33 cellular contexts compared by ENCODE assay signal in the genomic region with DNA sequence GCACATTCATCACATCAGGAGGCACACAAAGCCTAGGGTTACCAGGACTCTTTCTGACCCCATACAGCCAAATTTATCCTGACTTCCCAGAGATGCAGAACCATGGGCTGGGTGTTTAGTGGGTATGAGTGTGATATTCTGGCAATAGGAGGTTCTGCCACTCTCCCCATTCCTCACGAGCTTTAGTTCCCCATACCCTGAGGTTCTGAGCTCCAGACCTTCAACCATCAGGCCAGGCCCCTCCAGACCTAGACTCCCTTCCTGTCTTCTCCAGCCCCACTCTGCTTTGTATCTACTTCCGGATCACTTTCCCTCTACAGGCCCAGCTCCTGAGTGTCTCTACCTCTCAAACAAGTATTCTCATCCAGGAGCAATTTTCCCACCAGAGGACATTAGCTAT. TPM values are rescaled to one million over a fixed set of nuclear protein-coding genes. Genes with fewer than 3 reads are reported as not detected.
DNase-seq lines count a peak whose midpoint lies in the region; ATAC-seq and TF ChIP-seq lines count a peak whose summit lies in the region.
"Had no signal": no experiment of that assay in that cellular context is flagged by ENCODE, and none has a peak within 500 bp of the region (broad histone marks: within the 10 kb centered on the region; RNA-seq: fewer than 3 reads in every experiment).

No MANE protein-coding gene starts in this region.

- no peak for TF ChIP-seq POLR2A in testis (IDR thresholded peaks at IDR 0.05)

- no peak overlapping the region for H3K4me3 ChIP-seq in CD8-positive, alpha-beta T cell (ENCODE audit: low read depth, low read length)
- no peak overlapping the region for H3K4me3 ChIP-seq in testis
- H3K4me3 ChIP-seq: A549, esophagus squamous epithelium, HAP-1, hepatocyte, psoas muscle, sigmoid colon, vagina had no signal

- 61 to 65% methylated on average over 2 of the region's 2 CpGs for WGBS in testis, 2 donors

- peaks cover 46% of the 10 kb centered on the region for H3K36me3 ChIP-seq in CD8-positive, alpha-beta T cell (ENCODE audit: insufficient read depth, low read length)
- no peaks in the 10 kb centered on the region for H3K36me3 ChIP-seq in testis (ENCODE audit: low read depth, missing control alignments)
- H3K36me3 ChIP-seq: HAP-1 had no signal

- H3K27me3 ChIP-seq in CD8-positive, alpha-beta T cell (ENCODE audit: insufficient read depth, low read length): no peaks in the 10 kb centered on the region
- no peaks in the 10 kb centered on the region for H3K27me3 ChIP-seq in testis
- H3K27me3 ChIP-seq: esophagus squamous epithelium, sigmoid colon, vagina had no signal

- H3K4me3 Mint-ChIP-seq in activated CD8-positive, alpha-beta T cell treated with anti-CD3 and anti-CD28 coated beads for 36 hours: no peak overlapping the region
- no peak overlapping the region for H3K4me3 Mint-ChIP-seq in activated CD8-positive, alpha-beta T cell treated with anti-CD3 and anti-CD28 coated beads, Interleukin-2, amount 10 ng/mL, durations not matched to agents 7 days and 5 days
- H3K4me3 Mint-ChIP-seq in CD8-positive, alpha-beta T cell: peak overlapping the region; percentile 93
- no peak overlapping the region for H3K4me3 Mint-ChIP-seq in activated naive CD8-positive, alpha-beta T cell treated with anti-CD3 and anti-CD28 coated beads, Interleukin-2, amount 10 ng/mL, durations not matched to agents 7 days and 5 days
- H3K4me3 Mint-ChIP-seq in natural killer cell treated with Interleukin-12 subunit alpha and Interleukin-12 subunit beta and Interleukin-15 and Interleukin-18, amount 100 ng/mL, for 72 hours: peak overlapping the region; percentile 93

- POLR2A ChIA-PET in activated CD8-positive, alpha-beta T cell treated with anti-CD3 and anti-CD28 coated beads for 36 hours (lab: Charles Lee): interaction anchor here (0.8 to 3.7 kb wide), 5 partner anchors 8 to 24 kb away, joined by 3 to 15 read pairs (median 4); no protein-coding TSS in a partner anchor
- POLR2A ChIA-PET in activated CD8-positive, alpha-beta T cell treated with anti-CD3 and anti-CD28 coated beads, Interleukin-2, amount 10 ng/mL, durations not matched to agents 7 days and 5 days (lab: Charles Lee): interaction anchor here (0.7 to 3.2 kb wide), 3 partner anchors 19 to 24 kb away, joined by 3 to 14 read pairs (median 5); no protein-coding TSS in a partner anchor
- POLR2A ChIA-PET in CD8-positive, alpha-beta T cell (lab: Charles Lee): interaction anchor here (0.6 to 2.3 kb wide), 8 partner anchors 8 to 79 kb away, joined by 3 to 15 read pairs (median 6); no protein-coding TSS in a partner anchor
- POLR2A ChIA-PET in activated naive CD8-positive, alpha-beta T cell treated with anti-CD3 and anti-CD28 coated beads, Interleukin-2, amount 10 ng/mL, durations not matched to agents 7 days and 5 days (lab: Charles Lee): interaction anchor here (1.2 to 3.2 kb wide), 5 partner anchors 16 to 25 kb away, joined by 3 to 17 read pairs (median 7); no protein-coding TSS in a partner anchor

- no peak for TF ChIP-seq CTCF in activated CD8-positive, alpha-beta T cell treated with anti-CD3 and anti-CD28 coated beads for 36 hours (IDR thresholded peaks at IDR 0.05)
- TF ChIP-seq CTCF in CD8-positive, alpha-beta T cell (IDR thresholded peaks at IDR 0.05): no peak
- no peak for TF ChIP-seq CTCF in testis (IDR thresholded peaks at IDR 0.05)

- CTCF ChIA-PET in activated CD8-positive, alpha-beta T cell treated with anti-CD3 and anti-CD28 coated beads for 36 hours (lab: Charles Lee): interaction anchor here (0.8 to 3.8 kb wide), 12 partner anchors 9 to 298 kb away, joined by 3 to 29 read pairs (median 6); no protein-coding TSS in a partner anchor
- CTCF ChIA-PET in activated CD8-positive, alpha-beta T cell treated with anti-CD3 and anti-CD28 coated beads, Interleukin-2, amount 10 ng/mL, durations not matched to agents 7 days and 5 days (lab: Charles Lee): interaction anchor here (0.8 to 4.6 kb wide), 10 partner anchors 10 to 107 kb away, joined by 3 to 29 read pairs (median 5); no protein-coding TSS in a partner anchor
- CTCF ChIA-PET in CD8-positive, alpha-beta T cell (lab: Charles Lee): interaction anchor here (0.9 to 15.8 kb wide), 10 partner anchors 10 to 108 kb away, joined by 3 to 184 read pairs (median 7); no protein-coding TSS in a partner anchor

- peaks cover 56% of the 10 kb centered on the region for H3K4me1 ChIP-seq in CD8-positive, alpha-beta T cell (ENCODE audit: insufficient read depth, low read length)
- peaks cover 4% of the 10 kb centered on the region for H3K4me1 ChIP-seq in testis
- H3K4me1 ChIP-seq: A549, Caco-2, HAP-1, psoas muscle had no signal

- peaks cover 48% of the 10 kb centered on the region for H3K36me3 Mint-ChIP-seq in activated CD8-positive, alpha-beta T cell treated with anti-CD3 and anti-CD28 coated beads for 36 hours (ENCODE audit: low read depth)
- peaks cover 55% of the 10 kb centered on the region for H3K36me3 Mint-ChIP-seq in activated CD8-positive, alpha-beta T cell treated with anti-CD3 and anti-CD28 coated beads, Interleukin-2, amount 10 ng/mL, durations not matched to agents 7 days and 5 days (ENCODE audit: low read depth)
- peaks cover 56% of the 10 kb centered on the region for H3K36me3 Mint-ChIP-seq in CD8-positive, alpha-beta T cell
- H3K36me3 Mint-ChIP-seq in activated naive CD8-positive, alpha-beta T cell treated with anti-CD3 and anti-CD28 coated beads, Interleukin-2, amount 10 ng/mL, durations not matched to agents 7 days and 5 days: peaks cover 48% of the 10 kb centered on the region
- peaks cover 28% of the 10 kb centered on the region for H3K36me3 Mint-ChIP-seq in natural killer cell treated with Interleukin-12 subunit alpha and Interleukin-12 subunit beta and Interleukin-15 and Interleukin-18, amount 100 ng/mL, for 72 hours

- no peaks in the 10 kb centered on the region for H3K9me3 Mint-ChIP-seq in activated CD8-positive, alpha-beta T cell treated with anti-CD3 and anti-CD28 coated beads for 36 hours
- no peaks in the 10 kb centered on the region for H3K9me3 Mint-ChIP-seq in activated CD8-positive, alpha-beta T cell treated with anti-CD3 and anti-CD28 coated beads, Interleukin-2, amount 10 ng/mL, durations not matched to agents 7 days and 5 days (ENCODE audit: insufficient read depth)
- no peaks in the 10 kb centered on the region for H3K9me3 Mint-ChIP-seq in CD8-positive, alpha-beta T cell
- H3K9me3 Mint-ChIP-seq in activated naive CD8-positive, alpha-beta T cell treated with anti-CD3 and anti-CD28 coated beads, Interleukin-2, amount 10 ng/mL, durations not matched to agents 7 days and 5 days: no peaks in the 10 kb centered on the region
- H3K9me3 Mint-ChIP-seq in natural killer cell treated with Interleukin-12 subunit alpha and Interleukin-12 subunit beta and Interleukin-15 and Interleukin-18, amount 100 ng/mL, for 72 hours: no peaks in the 10 kb centered on the region

- H3K27me3 Mint-ChIP-seq in activated CD8-positive, alpha-beta T cell treated with anti-CD3 and anti-CD28 coated beads for 36 hours: no peaks in the 10 kb centered on the region
- no peaks in the 10 kb centered on the region for H3K27me3 Mint-ChIP-seq in activated CD8-positive, alpha-beta T cell treated with anti-CD3 and anti-CD28 coated beads, Interleukin-2, amount 10 ng/mL, durations not matched to agents 7 days and 5 days (ENCODE audit: low read depth)
- H3K27me3 Mint-ChIP-seq in CD8-positive, alpha-beta T cell (ENCODE audit: low read depth): no peaks in the 10 kb centered on the region
- no peaks in the 10 kb centered on the region for H3K27me3 Mint-ChIP-seq in activated naive CD8-positive, alpha-beta T cell treated with anti-CD3 and anti-CD28 coated beads, Interleukin-2, amount 10 ng/mL, durations not matched to agents 7 days and 5 days
- no peaks in the 10 kb centered on the region for H3K27me3 Mint-ChIP-seq in natural killer cell treated with Interleukin-12 subunit alpha and Interleukin-12 subunit beta and Interleukin-15 and Interleukin-18, amount 100 ng/mL, for 72 hours

- no peak for DNase-seq in activated CD8-positive, alpha-beta T cell treated with anti-CD3 and anti-CD28 coated beads for 36 hours
- no peak for DNase-seq in activated CD8-positive, alpha-beta T cell treated with anti-CD3 and anti-CD28 coated beads, Interleukin-2, amount 10 ng/mL, durations not matched to agents 7 days and 5 days
- DNase-seq in CD8-positive, alpha-beta T cell: no peak
- DNase-seq in activated naive CD8-positive, alpha-beta T cell treated with anti-CD3 and anti-CD28 coated beads, Interleukin-2, amount 10 ng/mL, durations not matched to agents 7 days and 5 days: no peak
- DNase-seq in natural killer cell treated with Interleukin-12 subunit alpha and Interleukin-12 subunit beta and Interleukin-15 and Interleukin-18, amount 100 ng/mL, for 72 hours (ENCODE audit: low spot score): no peak
- DNase-seq in testis (no peak), globus pallidus (ENCODE audit: low spot score) (no peak)
- DNase-seq: activated CD4-positive, alpha-beta T cell treated with anti-CD3 and anti-CD28 coated beads, Interleukin-2, amount 50 U/mL, for 4 hours; Caco-2; central memory CD4-positive, alpha-beta T cell; dermis blood vessel endothelial cell; DMS79 treated with DMSO at 0.1 percent for 48 hours; esophagus squamous epithelium; foreskin melanocyte; GF-D8; left colon; mesenchymal stem cell; NCI-H1417; NCI-H2081; NCI-H2227 treated with DMSO at 0.1 percent for 48 hours; NCI-H69; occipital lobe; psoas muscle; Right ventricle myocardium superior; sigmoid colon; stimulated activated CD4-positive, alpha-beta T cell treated with anti-CD3 and anti-CD28 coated beads, Interleukin-4, amount 100 ng/mL, for 24 hours; stimulated activated naive CD4-positive, alpha-beta T cell had no signal

- H3K4me1 Mint-ChIP-seq in activated CD8-positive, alpha-beta T cell treated with anti-CD3 and anti-CD28 coated beads for 36 hours (ENCODE audit: low read depth): peaks cover 67% of the 10 kb centered on the region
- H3K4me1 Mint-ChIP-seq in activated CD8-positive, alpha-beta T cell treated with anti-CD3 and anti-CD28 coated beads, Interleukin-2, amount 10 ng/mL, durations not matched to agents 7 days and 5 days (ENCODE audit: low read depth): peaks cover 46% of the 10 kb centered on the region
- peaks cover 77% of the 10 kb centered on the region for H3K4me1 Mint-ChIP-seq in CD8-positive, alpha-beta T cell (ENCODE audit: low read depth)
- H3K4me1 Mint-ChIP-seq in activated naive CD8-positive, alpha-beta T cell treated with anti-CD3 and anti-CD28 coated beads, Interleukin-2, amount 10 ng/mL, durations not matched to agents 7 days and 5 days: peaks cover 37% of the 10 kb centered on the region
- peaks cover 54 to 56% of the 10 kb centered on the region in 2 donors for H3K4me1 Mint-ChIP-seq in natural killer cell treated with Interleukin-12 subunit alpha and Interleukin-12 subunit beta and Interleukin-15 and Interleukin-18, amount 100 ng/mL, for 72 hours (ENCODE audit: low read depth in 2 of 2)

- H3K9me3 ChIP-seq in CD8-positive, alpha-beta T cell (ENCODE audit: low read length): no peaks in the 10 kb centered on the region
- H3K9me3 ChIP-seq in testis: no peaks in the 10 kb centered on the region
- H3K9me3 ChIP-seq: A549, Caco-2, esophagus squamous epithelium, HAP-1, psoas muscle, sigmoid colon, vagina had no signal

- no peak for ATAC-seq in activated CD8-positive, alpha-beta T cell treated with anti-CD3 and anti-CD28 coated beads for 36 hours
- no peak for ATAC-seq in activated CD8-positive, alpha-beta T cell treated with anti-CD3 and anti-CD28 coated beads, Interleukin-2, amount 10 ng/mL, durations not matched to agents 7 days and 5 days
- no peak for ATAC-seq in CD8-positive, alpha-beta T cell
- ATAC-seq in activated naive CD8-positive, alpha-beta T cell treated with anti-CD3 and anti-CD28 coated beads, Interleukin-2, amount 10 ng/mL, durations not matched to agents 7 days and 5 days (ENCODE audit: low read depth): no peak
- ATAC-seq in natural killer cell treated with Interleukin-12 subunit alpha and Interleukin-12 subunit beta and Interleukin-15 and Interleukin-18, amount 100 ng/mL, for 72 hours: no peak
- no peak for ATAC-seq in HG02840 (IDR thresholded peaks at IDR 0.05; ENCODE audit: low FRiP score, unreplicated experiment)
- ATAC-seq: A549, left colon, psoas muscle had no signal

- intact Hi-C loops in activated CD8-positive, alpha-beta T cell treated with anti-CD3 and anti-CD28 coated beads for 36 hours (cut with micrococcal nuclease): no loop called here
- intact Hi-C loops in CD8-positive, alpha-beta T cell (cut with DNase I, micrococcal nuclease): loop anchor here (5.0 to 10.0 kb wide), 2 partner anchors 220 to 337 kb away; a partner anchor contains a TSS
- intact Hi-C loops in testis (cut with DNase I; ENCODE audit: low total_unique reads): no loop called here

- H3K27ac Mint-ChIP-seq in activated CD8-positive, alpha-beta T cell treated with anti-CD3 and anti-CD28 coated beads for 36 hours: peak overlapping the region; percentile 67
- H3K27ac Mint-ChIP-seq in activated CD8-positive, alpha-beta T cell treated with anti-CD3 and anti-CD28 coated beads, Interleukin-2, amount 10 ng/mL, durations not matched to agents 7 days and 5 days: no peak overlapping the region
- peak overlapping the region; percentile 88 for H3K27ac Mint-ChIP-seq in CD8-positive, alpha-beta T cell
- H3K27ac Mint-ChIP-seq in activated naive CD8-positive, alpha-beta T cell treated with anti-CD3 and anti-CD28 coated beads, Interleukin-2, amount 10 ng/mL, durations not matched to agents 7 days and 5 days: peak overlapping the region; percentile 43
- peak overlapping the region; percentile 51 to 99 for H3K27ac Mint-ChIP-seq in natural killer cell treated with Interleukin-12 subunit alpha and Interleukin-12 subunit beta and Interleukin-15 and Interleukin-18, amount 100 ng/mL, for 72 hours

- H3K27ac ChIP-seq in CD8-positive, alpha-beta T cell (ENCODE audit: low read depth, low read length): no peak overlapping the region
- no peak overlapping the region for H3K27ac ChIP-seq in testis
- H3K27ac ChIP-seq: A549, esophagus squamous epithelium, hepatocyte, KMS-11, psoas muscle, sigmoid colon, vagina had no signal

RNA-seq across cellular contexts. Expression of a gene that starts 4.4 kb away (rescaled TPM):
- total RNA-seq in activated CD8-positive, alpha-beta T cell treated with anti-CD3 and anti-CD28 coated beads for 36 hours: 100 to 1,000 TPM; 172 TPM
- 100 to 1,000 TPM; 170 to 181 TPM for total RNA-seq in activated CD8-positive, alpha-beta T cell treated with anti-CD3 and anti-CD28 coated beads, Interleukin-2, amount 10 ng/mL, durations not matched to agents 7 days and 5 days
- total RNA-seq in CD8-positive, alpha-beta T cell: 100 to 1,000 TPM; 378 to 382 TPM
- 100 to 1,000 TPM; 502 to 534 TPM for total RNA-seq in activated naive CD8-positive, alpha-beta T cell treated with anti-CD3 and anti-CD28 coated beads, Interleukin-2, amount 10 ng/mL, durations not matched to agents 7 days and 5 days
- 100 to 1,000 TPM; 277 to 518 TPM for total RNA-seq in natural killer cell treated with Interleukin-12 subunit alpha and Interleukin-12 subunit beta and Interleukin-15 and Interleukin-18, amount 100 ng/mL, for 72 hours
- 10 to 100 TPM; 25.3 to 28.1 TPM for total RNA-seq in testis
- polyA plus RNA-seq in testis (ENCODE audit: insufficient read depth, low read depth, low replicate concordance): 51.1 TPM

RNA-seq across cellular contexts. Expression of a gene that starts 46.7 kb away (rescaled TPM):
- not detected for total RNA-seq in activated CD8-positive, alpha-beta T cell treated with anti-CD3 and anti-CD28 coated beads for 36 hours
- total RNA-seq in activated CD8-positive, alpha-beta T cell treated with anti-CD3 and anti-CD28 coated beads, Interleukin-2, amount 10 ng/mL, durations not matched to agents 7 days and 5 days: not detected
- total RNA-seq in CD8-positive, alpha-beta T cell: not detected
- 10 to 100 TPM; 12.3 to 13.5 TPM for total RNA-seq in activated naive CD8-positive, alpha-beta T cell treated with anti-CD3 and anti-CD28 coated beads, Interleukin-2, amount 10 ng/mL, durations not matched to agents 7 days and 5 days
- 1 to 10 TPM; 5.2 to 9.0 TPM for total RNA-seq in natural killer cell treated with Interleukin-12 subunit alpha and Interleukin-12 subunit beta and Interleukin-15 and Interleukin-18, amount 100 ng/mL, for 72 hours
- total RNA-seq in testis: 1 to 10 TPM; 1.4 to 1.6 TPM
- 0.91 TPM for polyA plus RNA-seq in testis (ENCODE audit: insufficient read depth, low read depth, low replicate concordance)
- total RNA-seq: Caco-2, hepatocyte, left colon, occipital lobe, psoas muscle, Right ventricle myocardium superior, sigmoid colon had no signal
- polyA plus RNA-seq: hepatocyte had no signal

Comparison
In these comparisons a context has a peak if more than half of its experiments do, and no peak if none do; other contexts are left out.
1. H3K4me3 Mint-ChIP-seq: peak in CD8-positive, alpha-beta T cell (single experiment) and natural killer cell treated with Interleukin-12 subunit alpha and Interleukin-12 subunit beta and Interleukin-15 and Interleukin-18, amount 100 ng/mL, for 72 hours (single experiment); none in activated CD8-positive, alpha-beta T cell treated with anti-CD3 and anti-CD28 coated beads for 36 hours (single experiment), activated CD8-positive, alpha-beta T cell treated with anti-CD3 and anti-CD28 coated beads, Interleukin-2, amount 10 ng/mL, durations not matched to agents 7 days and 5 days (single experiment) and activated naive CD8-positive, alpha-beta T cell treated with anti-CD3 and anti-CD28 coated beads, Interleukin-2, amount 10 ng/mL, durations not matched to agents 7 days and 5 days (single experiment).
2. RNA of a gene that starts 4.4 kb away (total RNA-seq): 502 to 534 TPM in activated naive CD8-positive, alpha-beta T cell treated with anti-CD3 and anti-CD28 coated beads, Interleukin-2, amount 10 ng/mL, durations not matched to agents 7 days and 5 days, 277 to 518 TPM in natural killer cell treated with Interleukin-12 subunit alpha and Interleukin-12 subunit beta and Interleukin-15 and Interleukin-18, amount 100 ng/mL, for 72 hours, 378 to 382 TPM in CD8-positive, alpha-beta T cell, 170 to 181 TPM in activated CD8-positive, alpha-beta T cell treated with anti-CD3 and anti-CD28 coated beads, Interleukin-2, amount 10 ng/mL, durations not matched to agents 7 days and 5 days and 172 TPM in activated CD8-positive, alpha-beta T cell treated with anti-CD3 and anti-CD28 coated beads for 36 hours; 25.3 to 28.1 TPM in testis; every median in the first group is over 4 times any median in the second.
3. intact Hi-C loops: an anchor here in CD8-positive, alpha-beta T cell (5.0 to 10.0 kb wide); none called in activated CD8-positive, alpha-beta T cell treated with anti-CD3 and anti-CD28 coated beads for 36 hours and testis.